21 cellular contexts compared by ENCODE assay signal in genomic region chr1:177937931-177938330, GRCh38. TPM values are rescaled to one million over a fixed set of nuclear protein-coding genes. Genes with fewer than 3 reads are reported as not detected.
DNase-seq lines count a peak whose midpoint lies in the region; ATAC-seq and TF ChIP-seq lines count a peak whose summit lies in the region.
"Had no signal": no experiment of that assay in that cellular context is flagged by ENCODE, and none has a peak within 500 bp of the region (broad histone marks: within the 10 kb centered on the region; RNA-seq: fewer than 3 reads in every experiment).

No MANE protein-coding gene starts in this region.

- H3K4me3 Mint-ChIP-seq in activated CD8-positive, alpha-beta T cell treated with anti-CD3 and anti-CD28 coated beads, Interleukin-2, amount 10 ng/mL, durations not matched to agents 7 days and 5 days: no peak overlapping the region
- H3K4me3 Mint-ChIP-seq: activated naive CD8-positive, alpha-beta T cell treated with anti-CD3 and anti-CD28 coated beads, Interleukin-2, amount 50 U/mL, for 24 hours; activated T-helper 17 cell treated with anti-CD3 and anti-CD28 coated beads, Interleukin-2, amount 50 U/mL, for 72 hours; mesothelial cell of epicardium; WTC11 had no signal

- CTCF ChIA-PET in activated CD8-positive, alpha-beta T cell treated with anti-CD3 and anti-CD28 coated beads, Interleukin-2, amount 10 ng/mL, durations not matched to agents 7 days and 5 days (lab: Charles Lee): no interaction called here

- no peak for TF ChIP-seq CTCF in VCaP (conservative IDR thresholded peaks at IDR 0.05)
- TF ChIP-seq CTCF in mucosa of descending colon (IDR thresholded peaks at IDR 0.05): no peak

- H3K27me3 ChIP-seq in aorta (ENCODE audit: control insufficient read depth in 1 of 2, insufficient read depth in 2 of 2, low read length in 1 of 2): no peaks in the 10 kb centered on the region

- H3K27ac ChIP-seq in VCaP: peak overlapping the region; percentile 21; the same call in 1 of the 2 replicates
- H3K27ac ChIP-seq in aorta (ENCODE audit: low read depth in 1 of 2, low read length in 2 of 2): no peak overlapping the region

- H3K27ac Mint-ChIP-seq in activated CD8-positive, alpha-beta T cell treated with anti-CD3 and anti-CD28 coated beads, Interleukin-2, amount 10 ng/mL, durations not matched to agents 7 days and 5 days: no peak overlapping the region
- H3K27ac Mint-ChIP-seq: activated naive CD8-positive, alpha-beta T cell treated with anti-CD3 and anti-CD28 coated beads, Interleukin-2, amount 50 U/mL, for 24 hours; activated T-helper 17 cell treated with anti-CD3 and anti-CD28 coated beads, Interleukin-2, amount 50 U/mL, for 72 hours; mesothelial cell of epicardium; WTC11 had no signal

- WGBS in aorta, 2 donors: 81 to 85% methylated on average over 6 of the region's 6 CpGs

- POLR2A ChIA-PET in activated CD8-positive, alpha-beta T cell treated with anti-CD3 and anti-CD28 coated beads, Interleukin-2, amount 10 ng/mL, durations not matched to agents 7 days and 5 days (lab: Charles Lee): no interaction called here

- no peaks in the 10 kb centered on the region for H3K4me1 ChIP-seq in aorta (ENCODE audit: control insufficient read depth in 1 of 2, insufficient read depth in 2 of 2, low read length in 2 of 2)
- H3K4me1 ChIP-seq in mucosa of descending colon (ENCODE audit: low read depth): no peaks in the 10 kb centered on the region
- H3K4me1 ChIP-seq: Caco-2 had no signal

- H3K4me3 ChIP-seq in aorta (ENCODE audit: low read length in 2 of 2) (no peak overlapping the region), mucosa of descending colon (no peak overlapping the region)

- H3K4me1 Mint-ChIP-seq in activated CD8-positive, alpha-beta T cell treated with anti-CD3 and anti-CD28 coated beads, Interleukin-2, amount 10 ng/mL, durations not matched to agents 7 days and 5 days (ENCODE audit: low read depth): no peaks in the 10 kb centered on the region
- H3K4me1 Mint-ChIP-seq: activated naive CD8-positive, alpha-beta T cell treated with anti-CD3 and anti-CD28 coated beads, Interleukin-2, amount 50 U/mL, for 24 hours; activated T-helper 17 cell treated with anti-CD3 and anti-CD28 coated beads, Interleukin-2, amount 50 U/mL, for 72 hours had no signal

- no peaks in the 10 kb centered on the region for H3K27me3 Mint-ChIP-seq in activated CD8-positive, alpha-beta T cell treated with anti-CD3 and anti-CD28 coated beads, Interleukin-2, amount 10 ng/mL, durations not matched to agents 7 days and 5 days (ENCODE audit: low read depth)
- H3K27me3 Mint-ChIP-seq: activated naive CD8-positive, alpha-beta T cell treated with anti-CD3 and anti-CD28 coated beads, Interleukin-2, amount 50 U/mL, for 24 hours; activated T-helper 17 cell treated with anti-CD3 and anti-CD28 coated beads, Interleukin-2, amount 50 U/mL, for 72 hours had no signal

- H3K36me3 Mint-ChIP-seq in activated CD8-positive, alpha-beta T cell treated with anti-CD3 and anti-CD28 coated beads, Interleukin-2, amount 10 ng/mL, durations not matched to agents 7 days and 5 days (ENCODE audit: low read depth): no peaks in the 10 kb centered on the region
- H3K36me3 Mint-ChIP-seq: WTC11 had no signal

- DNase-seq in GM03348 (ENCODE audit: low spot score) (peak; percentile 63), fibroblast of peridontal ligament (ENCODE audit: extremely low read depth) (peak; percentile 57), non-pigmented ciliary epithelial cell (ENCODE audit: low read depth) (peak; percentile 83), aorta (no peak), NCI-H2227 treated with DMSO at 0.1 percent for 48 hours (lab: John Stamatoyannopoulos, UW) (no peak), mucosa of descending colon (no peak)
- no peak for DNase-seq in activated CD8-positive, alpha-beta T cell treated with anti-CD3 and anti-CD28 coated beads, Interleukin-2, amount 10 ng/mL, durations not matched to agents 7 days and 5 days
- DNase-seq: activated naive CD8-positive, alpha-beta T cell treated with anti-CD3 and anti-CD28 coated beads, Interleukin-2, amount 50 U/mL, for 24 hours; Caco-2; GF-D8; head of caudate nucleus; NCI-H187; NCI-H446 treated with DMSO at 0.1 percent for 48 hours; occipital lobe; stimulated activated CD4-positive, alpha-beta T cell treated with anti-CD3 and anti-CD28 coated beads, Interleukin-4, amount 100 ng/mL, for 1 hour had no signal

- ATAC-seq in aorta (ENCODE audit: low FRiP score): no peak
- ATAC-seq in activated CD8-positive, alpha-beta T cell treated with anti-CD3 and anti-CD28 coated beads, Interleukin-2, amount 10 ng/mL, durations not matched to agents 7 days and 5 days: no peak
- no peak for ATAC-seq in mucosa of descending colon
- ATAC-seq: activated naive CD8-positive, alpha-beta T cell treated with anti-CD3 and anti-CD28 coated beads, Interleukin-2, amount 50 U/mL, for 24 hours; activated T-helper 17 cell treated with anti-CD3 and anti-CD28 coated beads, Interleukin-2, amount 50 U/mL, for 72 hours; HepG2; Right ventricle myocardium inferior had no signal

- H3K9me3 Mint-ChIP-seq in activated CD8-positive, alpha-beta T cell treated with anti-CD3 and anti-CD28 coated beads, Interleukin-2, amount 10 ng/mL, durations not matched to agents 7 days and 5 days (ENCODE audit: insufficient read depth): no peaks in the 10 kb centered on the region
- H3K9me3 Mint-ChIP-seq: activated naive CD8-positive, alpha-beta T cell treated with anti-CD3 and anti-CD28 coated beads, Interleukin-2, amount 50 U/mL, for 24 hours; activated T-helper 17 cell treated with anti-CD3 and anti-CD28 coated beads, Interleukin-2, amount 50 U/mL, for 72 hours; mesothelial cell of epicardium; WTC11 had no signal

- no peaks in the 10 kb centered on the region for H3K9me3 ChIP-seq in aorta (ENCODE audit: control insufficient read depth, low read length)
- no peaks in the 10 kb centered on the region for H3K9me3 ChIP-seq in mucosa of descending colon
- H3K9me3 ChIP-seq: Caco-2 had no signal

- peaks cover 8 to 9% of the 10 kb centered on the region in 2 donors for H3K36me3 ChIP-seq in aorta (ENCODE audit: control insufficient read depth in 1 of 2, insufficient read depth in 2 of 2, low read length in 1 of 2)
- no peaks in the 10 kb centered on the region for H3K36me3 ChIP-seq in mucosa of descending colon (ENCODE audit: low read depth)

- intact Hi-C loops in aorta (cut with DNase I) (no loop called here), mucosa of descending colon (cut with DNase I, micrococcal nuclease) (no loop called here)

RNA-seq across cellular contexts. Expression of gene SEC16B, which starts 31.9 kb away (rescaled TPM):
- total RNA-seq in aorta (1 to 10 TPM; 2.4 to 7.0 TPM), mucosa of descending colon (1 to 10 TPM; 2.4 to 9.4 (median 4.7) TPM)
- polyA plus RNA-seq in aorta: 10 to 100 TPM in 1 of 2 donors, 1 to 10 TPM in 1; 7.9 to 12.1 TPM
- not detected for total RNA-seq in activated CD8-positive, alpha-beta T cell treated with anti-CD3 and anti-CD28 coated beads, Interleukin-2, amount 10 ng/mL, durations not matched to agents 7 days and 5 days
- total RNA-seq: activated T-helper 17 cell treated with anti-CD3 and anti-CD28 coated beads, Interleukin-2, amount 50 U/mL, for 72 hours had no signal

Comparison
In these comparisons a context has a peak if more than half of its experiments do, and no peak if none do; other contexts are left out.
1. DNase-seq: peak in GM03348 (single experiment), fibroblast of peridontal ligament (single experiment) and non-pigmented ciliary epithelial cell (single experiment); none in aorta (0 of 2), activated CD8-positive, alpha-beta T cell treated with anti-CD3 and anti-CD28 coated beads, Interleukin-2, amount 10 ng/mL, durations not matched to agents 7 days and 5 days (single experiment), NCI-H2227 treated with DMSO at 0.1 percent for 48 hours (single experiment) and mucosa of descending colon (0 of 3).